In genomic region chr17:39923836-39924690, GRCh38 we compare ENCODE assay signal across 12 cellular contexts. TPM values are rescaled to one million over a fixed set of nuclear protein-coding genes. Genes with fewer than 3 reads are reported as not detected.
A peak's percentile ranks its signal among the peaks of the same experiment; 100 is the strongest.
DNase-seq lines count a peak whose midpoint lies in the region; ATAC-seq, FAIRE-seq and TF ChIP-seq lines count a peak whose summit lies in the region.
"Had no signal": no experiment of that assay in that cellular context is flagged by ENCODE, and none has a peak within 500 bp of the region (broad histone marks: within the 10 kb centered on the region; RNA-seq: fewer than 3 reads in every experiment).

No MANE protein-coding gene starts in this region.

- no peak overlapping the region for H3K23ac ChIP-seq in H1 (ENCODE audit: insufficient read length)

- H3F3A ChIP-seq in PC-3 (ENCODE audit: low read length, unreplicated experiment): no peaks in the 10 kb centered on the region

- peaks cover 13% of the 10 kb centered on the region for H3K79me1 ChIP-seq in H1 (ENCODE audit: low read depth, low read length)

- H3K9me3 Mint-ChIP-seq in osteocyte (ENCODE audit: unreplicated experiment): no peaks in the 10 kb centered on the region
- H3K9me3 Mint-ChIP-seq: activated B cell treated with CpG ODN at 0.5 μM for 24 hours had no signal

- H2BK120ac ChIP-seq in H1 (replicated peaks; ENCODE audit: low read depth, low read length): no peak overlapping the region

- H3K9ac ChIP-seq in PC-3 (ENCODE audit: low read length) (no peak overlapping the region), H1 (replicated peaks in 1 of 4; ENCODE audit: extremely low read depth in 1 of 4, low read depth in 3 of 4, low read length in 3 of 4) (0 out of 7 replicates have a peak overlapping the region, but pooled peaks of 1 of the 4 experiments have one; percentile 14)

- peaks cover 34% of the 10 kb centered on the region for H3K4me1 ChIP-seq in PC-3 (ENCODE audit: insufficient read depth, low read length)
- peaks cover 9 to 26% (median 14%) of the 10 kb centered on the region in 4 experiments for H3K4me1 ChIP-seq in H1 (replicated peaks in 1 of 4; ENCODE audit: control insufficient read depth in 3 of 4, insufficient read depth in 4 of 4, low read length in 3 of 4)

- H3K4ac ChIP-seq in H1 (replicated peaks; ENCODE audit: insufficient read length, low read depth, low read length): no peak overlapping the region

- no peak overlapping the region for H4K91ac ChIP-seq in H1 (replicated peaks; ENCODE audit: insufficient read length, low read length)

- no peak overlapping the region for H2BK20ac ChIP-seq in H1 (ENCODE audit: low read length)

- BruUV-seq in PC-3 (replicated peaks; lab: Mats Ljungman, UMichigan): no TSS peak

- no peak overlapping the region for H3K14ac ChIP-seq in H1 (ENCODE audit: insufficient read length)

- DNase-seq in NCI-H510A treated with DMSO at 0.1 percent for 48 hours (lab: John Stamatoyannopoulos, UW): peak; percentile 22
- DNase-seq in NCI-H510A (lab: John Stamatoyannopoulos, UW): no peak
- DNase-seq in PC-3: peak; percentile 5
- DNase-seq in H1 (ENCODE audit: low read depth in 1 of 2, low spot score in 2 of 2): no peak
- DNase-seq in osteocyte (ENCODE audit: extremely low spot score, unreplicated experiment): no peak
- DNase-seq in GM12891 (ENCODE audit: insufficient read length, low spot score): no peak
- no peak for DNase-seq in GM12892 (ENCODE audit: insufficient read length)
- DNase-seq in HT-29 (ENCODE audit: low spot score): no peak
- DNase-seq: 8988T, activated B cell treated with CpG ODN at 0.5 μM for 24 hours, NCI-H2029 treated with DMSO at 0.1 percent for 48 hours had no signal

- H4K20me1 ChIP-seq in PC-3 (ENCODE audit: low read length): no peaks in the 10 kb centered on the region
- H4K20me1 ChIP-seq in H1 (replicated peaks in 1 of 2; ENCODE audit: control insufficient read depth in 1 of 2, insufficient read depth in 2 of 2, low read length in 2 of 2): peaks cover 18 to 22% of the 10 kb centered on the region in 2 experiments

- no peaks in the 10 kb centered on the region for H3K9me2 ChIP-seq in PC-3 (replicated peaks; ENCODE audit: low read length)

- no peak overlapping the region for H4K8ac ChIP-seq in H1 (ENCODE audit: extremely low read depth, insufficient read depth, low read length)

- no peaks in the 10 kb centered on the region for H3K27me3 ChIP-seq in PC-3 (ENCODE audit: low read length)
- no peaks in the 10 kb centered on the region for H3K27me3 ChIP-seq in H1 (replicated peaks in 1 of 4; ENCODE audit: control insufficient read depth in 3 of 4, extremely low read depth in 1 of 4, insufficient read depth in 3 of 4, low read length in 3 of 4)

- CTCF ChIA-PET in PC-3 (lab: Charles Lee): no interaction called here
- CTCF ChIA-PET in H1 (lab: Charles Lee; ENCODE audit: partially characterized antibody): interaction anchor here (0.8 kb wide), 1 partner anchor 20 kb away, joined by 3 read pairs; no protein-coding TSS in a partner anchor

- peaks cover 8% of the 10 kb centered on the region; the same call in 1 of the 2 replicates for H3K23me2 ChIP-seq in H1 (ENCODE audit: low read depth, low read length)

- no peaks in the 10 kb centered on the region for H3K27me3 Mint-ChIP-seq in osteocyte (ENCODE audit: unreplicated experiment)
- H3K27me3 Mint-ChIP-seq: activated B cell treated with CpG ODN at 0.5 μM for 24 hours had no signal

- peak overlapping the region; percentile 79 for H3K27ac Mint-ChIP-seq in osteocyte (ENCODE audit: unreplicated experiment)
- H3K27ac Mint-ChIP-seq: activated B cell treated with CpG ODN at 0.5 μM for 24 hours had no signal

- no peak overlapping the region for H4K5ac ChIP-seq in H1 (ENCODE audit: insufficient read length, low read depth, low read length)

- H3K4me3 ChIP-seq in PC-3 (ENCODE audit: low read length): no peak overlapping the region
- no peak overlapping the region; a peak in 2 of 8 replicates for H3K4me3 ChIP-seq in H1 (ENCODE audit: extremely low read depth in 1 of 4, insufficient read depth in 2 of 4, low read depth in 3 of 4, low read length in 4 of 4)
- H3K4me3 ChIP-seq: lung had no signal

- intact Hi-C loops in PC-3 (cut with micrococcal nuclease): no loop called here

- H3K18ac ChIP-seq in H1 (ENCODE audit: extremely low read depth, low read length): no peak overlapping the region

- H3K9me3 ChIP-seq in PC-3 (ENCODE audit: low read length) (no peaks in the 10 kb centered on the region), H1 (ENCODE audit: insufficient read depth in 2 of 2, low read depth in 1 of 2, low read length in 1 of 2) (no peaks in the 10 kb centered on the region)

- FAIRE-seq in H1 (lab: Jason Lieb, UNC) (no peak), GM12891 (lab: Jason Lieb, UNC) (no peak), GM12892 (lab: Jason Lieb, UNC) (no peak)

- H2BK12ac ChIP-seq in H1 (ENCODE audit: low read depth, low read length): no peak overlapping the region

- WGBS in H1 (ENCODE audit: extremely low coverage in 1 of 2, insufficient coverage in 1 of 2, insufficient read length in 1 of 2, insufficient replicate concordance in 2 of 2, low coverage in 1 of 2, low lambda C conversion rate in 2 of 2, missing lambda C conversion rate in 1 of 2), 2 experiments: 89% methylated on average over 17 of the region's 17 CpGs; no CpG with 5 or more reads in 1 of the 2 experiments

- POLR2A ChIA-PET in PC-3 (lab: Charles Lee; ENCODE audit: unreplicated experiment) (no interaction called here), H1 (lab: Charles Lee; ENCODE audit: partially characterized antibody) (interaction anchor here (0.5 to 1.6 kb wide), 2 partner anchors 8 to 15 kb away, joined by 3 to 4 read pairs; no protein-coding TSS in a partner anchor)

- H2AFZ ChIP-seq in PC-3 (ENCODE audit: low read length) (no peak overlapping the region), H1 (ENCODE audit: low read length) (no peak overlapping the region)

- H2BK5ac ChIP-seq in H1 (ENCODE audit: low read depth, low read length): 0 out of 2 replicates have a peak overlapping the region, but pooled peaks have one; percentile 52

- H2BK15ac ChIP-seq in H1 (ENCODE audit: low read length): no peak overlapping the region

- H3K4me3 Mint-ChIP-seq in osteocyte (ENCODE audit: unreplicated experiment): no peak overlapping the region
- H3K4me3 Mint-ChIP-seq: activated B cell treated with CpG ODN at 0.5 μM for 24 hours had no signal

- H3K4me1 Mint-ChIP-seq in osteocyte (ENCODE audit: unreplicated experiment): peaks cover 42% of the 10 kb centered on the region

- 0 out of 2 replicates have a peak overlapping the region, but pooled peaks have one; percentile 9 for H3K27ac ChIP-seq in PC-3 (ENCODE audit: low read length)
- H3K27ac ChIP-seq in H1 (ENCODE audit: low read depth, low read length): peak overlapping the region; percentile 34; the same call in 1 of the 2 replicates

- 0 out of 2 replicates have a peak, but pooled peaks have one; percentile 23 for TF ChIP-seq CTCF in PC-3 (conservative IDR thresholded peaks at IDR 0.05; ENCODE audit: low read depth, low read length)
- no peak for TF ChIP-seq CTCF in H1 (IDR thresholded peaks at IDR 0.05; ENCODE audit: control extremely low read depth in 1 of 3, insufficient read depth in 1 of 3, low read depth in 1 of 3, low read length in 3 of 3)
- TF ChIP-seq CTCF in osteocyte (IDR thresholded peaks at IDR 0.05): peak; percentile 35

- TF ChIP-seq POLR2A in H1 (IDR thresholded peaks at IDR 0.05; ENCODE audit: control extremely low read depth in 1 of 2, low read depth in 2 of 2, low read length in 2 of 2): no peak
- TF ChIP-seq POLR2A in GM12891 (IDR thresholded peaks at IDR 0.05; ENCODE audit: low read depth, low read length): no peak
- TF ChIP-seq POLR2A in GM12892 (IDR thresholded peaks at IDR 0.05; ENCODE audit: low read depth, low read length): no peak

- H3K79me2 ChIP-seq in PC-3 (ENCODE audit: low read length) (peaks cover 25% of the 10 kb centered on the region), H1 (ENCODE audit: control insufficient read depth in 1 of 2, insufficient read depth in 2 of 2, low read length in 2 of 2) (peaks cover 0 to 30% of the 10 kb centered on the region in 2 experiments; a peak in 2 of 4 replicates)

- H3K36me3 ChIP-seq in PC-3 (ENCODE audit: low read depth, low read length): no peaks in the 10 kb centered on the region; the same call in 1 of the 2 replicates
- peaks cover 13 to 24% (median 19%) of the 10 kb centered on the region in 4 experiments; a peak in 7 of 8 replicates for H3K36me3 ChIP-seq in H1 (ENCODE audit: control insufficient read depth in 2 of 4, insufficient read depth in 4 of 4, low read length in 3 of 4)

- peaks cover 13% of the 10 kb centered on the region for H3K36me3 Mint-ChIP-seq in osteocyte (ENCODE audit: unreplicated experiment)

- no peak for TF ChIP-seq EP300 in H1 (IDR thresholded peaks at IDR 0.05; ENCODE audit: borderline replicate concordance in 1 of 2, low read depth in 2 of 2, low read length in 2 of 2)

- H3K56ac ChIP-seq in H1 (replicated peaks; ENCODE audit: insufficient read length, low read depth, low read length): no peak overlapping the region

- no peak for ATAC-seq in PC-3

- no peak for TF ChIP-seq RAD21 in H1 (IDR thresholded peaks at IDR 0.05 in 1 of 2, conservative IDR thresholded peaks at IDR 0.05 in 1 of 2; ENCODE audit: low read depth in 2 of 2, low read length in 2 of 2)

- H2AK5ac ChIP-seq in H1 (ENCODE audit: low read depth, low read length): no peak overlapping the region

- peak overlapping the region; percentile 31; the same call in 1 of the 2 replicates for H3K4me2 ChIP-seq in PC-3 (ENCODE audit: low read length)
- H3K4me2 ChIP-seq in H1 (ENCODE audit: insufficient read depth in 1 of 2, low read depth in 2 of 2, low read length in 2 of 2): peak overlapping the region; percentile 25 to 53; a peak in 3 of 4 replicates

RNA-seq across cellular contexts. Expression of gene ORMDL3, which starts 3.3 kb away (rescaled TPM):
- total RNA-seq in PC-3 (2014; rRNA removed) (27.0 and 27.4 TPM in 2 replicates), osteocyte (59.4 and 60.5 TPM in 2 replicates)
- total RNA-seq in H1 (2021; fragmentation: NEBNext Ultra II Directional; extraction: Animal tissue kit (Norgen Biotek cat#: 25700)): 50.4 and 54.6 TPM in 2 replicates
- polyA plus RNA-seq in H1 (2011; rRNA removed): 108 and 168 TPM in 2 replicates
- polyA plus RNA-seq in H1 (2011; cell fraction: cytosol; rRNA removed): 81.5 TPM
- polyA plus RNA-seq in H1 (2011; cell fraction: nucleus; rRNA removed): 137 TPM
- polyA plus RNA-seq in H1 (2012, experiment 1 of 2): 68.0 to 82.6 TPM (median 74.3 TPM) in 4 replicates
- 55.0 TPM for polyA plus RNA-seq in H1 (2012, experiment 2 of 2)
- polyA plus RNA-seq in H1 (2013, experiment 1 of 2): 125 TPM
- 165 TPM for polyA plus RNA-seq in H1 (2013, experiment 2 of 2)
- polyA minus RNA-seq in H1 (2011; rRNA and poly(A)+ RNA removed): 133 and 136 TPM in 2 replicates
- polyA minus RNA-seq in H1 (2011; cell fraction: cytosol; rRNA and poly(A)+ RNA removed): 33.8 TPM
- polyA minus RNA-seq in H1 (2011; cell fraction: nucleus; rRNA and poly(A)+ RNA removed): 39.0 TPM
- 83.4 TPM for polyA plus RNA-seq in GM12891 (2012; ENCODE audit: low read depth, missing spikeins)
- 41.1 TPM for polyA plus RNA-seq in GM12892 (2012; ENCODE audit: missing spikeins)
- 61.0 and 66.7 TPM in 2 replicates for total RNA-seq in HT-29 (2014; rRNA removed; shearing (Covaris generic))

RNA-seq across cellular contexts. Expression of gene LRRC3C, which starts 3.5 kb away (rescaled TPM):
- total RNA-seq in PC-3 (2014; rRNA removed) (not detected in 2 replicates), osteocyte (not detected in 2 replicates)
- total RNA-seq in H1 (2021; fragmentation: NEBNext Ultra II Directional; extraction: Animal tissue kit (Norgen Biotek cat#: 25700)): not detected in 2 replicates
- polyA plus RNA-seq in H1 (2011; rRNA removed): not detected in 2 replicates
- polyA plus RNA-seq in H1 (2011; cell fraction: cytosol; rRNA removed): not detected
- not detected for polyA plus RNA-seq in H1 (2011; cell fraction: nucleus; rRNA removed)
- not detected in 4 replicates for polyA plus RNA-seq in H1 (2012, experiment 1 of 2)
- polyA plus RNA-seq in H1 (2012, experiment 2 of 2): not detected
- polyA plus RNA-seq in H1 (2013, experiment 1 of 2): not detected
- not detected for polyA plus RNA-seq in H1 (2013, experiment 2 of 2)
- polyA minus RNA-seq in H1 (2011; rRNA and poly(A)+ RNA removed): not detected in 2 replicates
- not detected for polyA minus RNA-seq in H1 (2011; cell fraction: cytosol; rRNA and poly(A)+ RNA removed)
- polyA minus RNA-seq in H1 (2011; cell fraction: nucleus; rRNA and poly(A)+ RNA removed): not detected
- not detected for polyA plus RNA-seq in GM12891 (2012; ENCODE audit: low read depth, missing spikeins)
- polyA plus RNA-seq in GM12892 (2012; ENCODE audit: missing spikeins): not detected
- not detected in 2 replicates for total RNA-seq in HT-29 (2014; rRNA removed; shearing (Covaris generic))
- total RNA-seq: activated B cell treated with CpG ODN at 0.5 μM for 24 hours, lung had no signal
- polyA plus RNA-seq: lung had no signal

RNA-seq across cellular contexts. Expression of gene GSDMB, which starts 5.6 kb away (rescaled TPM):
- total RNA-seq in PC-3 (2014; rRNA removed): 3.8 and 4.8 TPM in 2 replicates
- 10.3 and 11.8 TPM in 2 replicates for total RNA-seq in H1 (2021; fragmentation: NEBNext Ultra II Directional; extraction: Animal tissue kit (Norgen Biotek cat#: 25700))
- polyA plus RNA-seq in H1 (2011; rRNA removed): 9.7 and 9.8 TPM in 2 replicates
- polyA plus RNA-seq in H1 (2011; cell fraction: cytosol; rRNA removed): 12.4 TPM
- polyA plus RNA-seq in H1 (2011; cell fraction: nucleus; rRNA removed): 36.6 TPM
- 15.6 to 19.3 TPM (median 17.4 TPM) in 4 replicates for polyA plus RNA-seq in H1 (2012, experiment 1 of 2)
- 2.8 TPM for polyA plus RNA-seq in H1 (2012, experiment 2 of 2)
- polyA plus RNA-seq in H1 (2013, experiment 1 of 2): 10.5 TPM
- polyA plus RNA-seq in H1 (2013, experiment 2 of 2): 9.1 TPM
- 5.8 and 8.0 TPM in 2 replicates for polyA minus RNA-seq in H1 (2011; rRNA and poly(A)+ RNA removed)
- 5.4 TPM for polyA minus RNA-seq in H1 (2011; cell fraction: cytosol; rRNA and poly(A)+ RNA removed)
- 14.9 TPM for polyA minus RNA-seq in H1 (2011; cell fraction: nucleus; rRNA and poly(A)+ RNA removed)
- 9.6 and 10.2 TPM in 2 replicates for total RNA-seq in osteocyte
- polyA plus RNA-seq in GM12891 (2012; ENCODE audit: low read depth, missing spikeins): 8.2 TPM
- 8.6 TPM for polyA plus RNA-seq in GM12892 (2012; ENCODE audit: missing spikeins)
- total RNA-seq in HT-29 (2014; rRNA removed; shearing (Covaris generic)): 5.5 and 5.8 TPM in 2 replicates

RNA-seq across cellular contexts. Expression of gene GSDMA, which starts 38.7 kb away (rescaled TPM):
- total RNA-seq in PC-3 (2014; rRNA removed) (not detected in 2 replicates), osteocyte (not detected in 2 replicates)
- not detected in 2 replicates for total RNA-seq in H1 (2021; fragmentation: NEBNext Ultra II Directional; extraction: Animal tissue kit (Norgen Biotek cat#: 25700))
- 0.03 and 0.05 TPM in 2 replicates for polyA plus RNA-seq in H1 (2011; rRNA removed)
- polyA plus RNA-seq in H1 (2011; cell fraction: cytosol; rRNA removed): not detected
- polyA plus RNA-seq in H1 (2011; cell fraction: nucleus; rRNA removed): not detected
- not detected in 4 replicates for polyA plus RNA-seq in H1 (2012, experiment 1 of 2)
- polyA plus RNA-seq in H1 (2012, experiment 2 of 2): 0.07 TPM
- 0.06 TPM for polyA plus RNA-seq in H1 (2013, experiment 1 of 2)
- polyA plus RNA-seq in H1 (2013, experiment 2 of 2): 0.06 TPM
- 0.44 TPM in 1 of 2 replicates, not detected in the other for polyA minus RNA-seq in H1 (2011; rRNA and poly(A)+ RNA removed)
- not detected for polyA minus RNA-seq in H1 (2011; cell fraction: cytosol; rRNA and poly(A)+ RNA removed)
- not detected for polyA minus RNA-seq in H1 (2011; cell fraction: nucleus; rRNA and poly(A)+ RNA removed)
- not detected for polyA plus RNA-seq in GM12891 (2012; ENCODE audit: low read depth, missing spikeins)
- polyA plus RNA-seq in GM12892 (2012; ENCODE audit: missing spikeins): not detected
- not detected in 2 replicates for total RNA-seq in HT-29 (2014; rRNA removed; shearing (Covaris generic))
- total RNA-seq: activated B cell treated with CpG ODN at 0.5 μM for 24 hours had no signal

RNA-seq across cellular contexts. Expression of gene ZPBP2, which starts 56.1 kb away (rescaled TPM):
- not detected in 2 replicates for total RNA-seq in PC-3 (2014; rRNA removed)
- not detected in 2 replicates for total RNA-seq in H1 (2021; fragmentation: NEBNext Ultra II Directional; extraction: Animal tissue kit (Norgen Biotek cat#: 25700))
- not detected in 2 replicates for polyA plus RNA-seq in H1 (2011; rRNA removed)
- not detected for polyA plus RNA-seq in H1 (2011; cell fraction: cytosol; rRNA removed)
- not detected for polyA plus RNA-seq in H1 (2011; cell fraction: nucleus; rRNA removed)
- not detected in 4 replicates for polyA plus RNA-seq in H1 (2012, experiment 1 of 2)
- not detected for polyA plus RNA-seq in H1 (2012, experiment 2 of 2)
- polyA plus RNA-seq in H1 (2013, experiment 1 of 2): not detected
- polyA plus RNA-seq in H1 (2013, experiment 2 of 2): not detected
- polyA minus RNA-seq in H1 (2011; rRNA and poly(A)+ RNA removed): not detected in 2 replicates
- polyA minus RNA-seq in H1 (2011; cell fraction: cytosol; rRNA and poly(A)+ RNA removed): not detected
- polyA minus RNA-seq in H1 (2011; cell fraction: nucleus; rRNA and poly(A)+ RNA removed): not detected
- not detected in 2 replicates for total RNA-seq in osteocyte
- polyA plus RNA-seq in GM12891 (2012; ENCODE audit: low read depth, missing spikeins): 1.2 TPM
- 3.1 TPM for polyA plus RNA-seq in GM12892 (2012; ENCODE audit: missing spikeins)
- not detected in 2 replicates for total RNA-seq in HT-29 (2014; rRNA removed; shearing (Covaris generic))
- total RNA-seq: lung had no signal
- polyA plus RNA-seq: lung had no signal

Comparison
In these comparisons a context has a peak if more than half of its experiments do, and no peak if none do; other contexts are left out.
1. DNase-seq: peak in NCI-H510A treated with DMSO at 0.1 percent for 48 hours (single experiment) and PC-3 (single experiment); none in NCI-H510A (single experiment), H1 (0 of 2), osteocyte (single experiment), GM12891 (single experiment), GM12892 (single experiment) and HT-29 (single experiment).
2. CTCF ChIP-seq: peak in PC-3 (single experiment) and osteocyte (single experiment); none in H1 (0 of 3).